Comparison of ENCODE assay signal across 13 cellular contexts in genomic region chr1:100950776-100951175, GRCh38. TPM values are rescaled to one million over a fixed set of nuclear protein-coding genes. Genes with fewer than 3 reads are reported as not detected.
DNase-seq lines count a peak whose midpoint lies in the region; ATAC-seq and TF ChIP-seq lines count a peak whose summit lies in the region.
"Had no signal": no experiment of that assay in that cellular context is flagged by ENCODE, and none has a peak within 500 bp of the region (broad histone marks: within the 10 kb centered on the region; RNA-seq: fewer than 3 reads in every experiment).

No MANE protein-coding gene starts in this region.

- H3K36me3 ChIP-seq in cardiac muscle cell (no peaks in the 10 kb centered on the region), heart right ventricle (peaks cover 0 to 18% (median 5%) of the 10 kb centered on the region in 9 donors), iPS-18a (ENCODE audit: control insufficient read depth, low read depth, low read length) (peaks cover 3% of the 10 kb centered on the region), thoracic aorta (no peaks in the 10 kb centered on the region)

- no peaks in the 10 kb centered on the region for H3K27me3 ChIP-seq in cardiac muscle cell
- no peaks in the 10 kb centered on the region for H3K27me3 ChIP-seq in heart right ventricle
- H3K27me3 ChIP-seq in iPS-18a (ENCODE audit: control insufficient read depth, insufficient read depth, low read length), result no peaks in the 10 kb centered on the region
- H3K27me3 ChIP-seq in thoracic aorta (replicated peaks; ENCODE audit: insufficient read depth), result no peaks in the 10 kb centered on the region
- H3K27me3 ChIP-seq: spleen had no signal

- peaks cover 86% of the 10 kb centered on the region for H3K36me3 Mint-ChIP-seq in activated CD8-positive, alpha-beta T cell treated with anti-CD3 and anti-CD28 coated beads for 36 hours (ENCODE audit: low read depth)

- ATAC-seq in heart right ventricle (no peak), thoracic aorta (ENCODE audit: insufficient number of reproducible peaks, low FRiP score, low read depth) (peak; percentile 36), GM19455 (IDR thresholded peaks at IDR 0.05; ENCODE audit: unreplicated experiment) (no peak), HG03159 (IDR thresholded peaks at IDR 0.05; ENCODE audit: unreplicated experiment) (no peak)
- ATAC-seq in activated CD8-positive, alpha-beta T cell treated with anti-CD3 and anti-CD28 coated beads for 36 hours, result no peak
- ATAC-seq: left lobe of liver had no signal

- no peak overlapping the region for H3K9ac ChIP-seq in iPS-18a (ENCODE audit: low read length)

- WGBS in heart right ventricle, 2 donors, result 49% methylated on average over 4 of the region's 4 CpGs

- H3K4me1 Mint-ChIP-seq in activated CD8-positive, alpha-beta T cell treated with anti-CD3 and anti-CD28 coated beads for 36 hours (ENCODE audit: low read depth), result peaks cover 56% of the 10 kb centered on the region

- H3K4me3 ChIP-seq in cardiac muscle cell (no peak overlapping the region), heart right ventricle (no peak overlapping the region), iPS-18a (ENCODE audit: low read length) (peak overlapping the region; percentile 27), thoracic aorta (no peak overlapping the region)
- H3K4me3 ChIP-seq: spleen had no signal

- H3K9me3 ChIP-seq in cardiac muscle cell (ENCODE audit: low read depth) (no peaks in the 10 kb centered on the region), heart right ventricle (peaks cover 0 to 18% (median 0%) of the 10 kb centered on the region in 11 donors), iPS-18a (ENCODE audit: control insufficient read depth, low read depth, low read length) (no peaks in the 10 kb centered on the region), thoracic aorta (no peaks in the 10 kb centered on the region)

- H3K9me3 Mint-ChIP-seq in activated CD8-positive, alpha-beta T cell treated with anti-CD3 and anti-CD28 coated beads for 36 hours, result peaks cover 51% of the 10 kb centered on the region

- H3K27me3 Mint-ChIP-seq in activated CD8-positive, alpha-beta T cell treated with anti-CD3 and anti-CD28 coated beads for 36 hours, result no peaks in the 10 kb centered on the region

- DNase-seq in cardiac muscle cell (ENCODE audit: low read depth in 1 of 2, low spot score in 1 of 2) (peak; percentile 25 to 28), heart right ventricle (no peak), thoracic aorta (ENCODE audit: low spot score) (no peak)
- DNase-seq in activated CD8-positive, alpha-beta T cell treated with anti-CD3 and anti-CD28 coated beads for 36 hours, result no peak
- DNase-seq in activated CD8-positive, alpha-beta memory T cell treated with anti-CD3 and anti-CD28 coated beads, Interleukin-2, amount 50 U/mL, for 4 hours, result no peak
- DNase-seq: NCI-H1930, spleen had no signal

- CTCF ChIA-PET in activated CD8-positive, alpha-beta T cell treated with anti-CD3 and anti-CD28 coated beads for 36 hours (lab: Charles Lee), result no interaction called here

- H3K4me1 ChIP-seq in cardiac muscle cell (ENCODE audit: low read depth) (peaks cover 17% of the 10 kb centered on the region), heart right ventricle (peaks cover 0 to 24% (median 5%) of the 10 kb centered on the region in 9 donors), iPS-18a (ENCODE audit: control insufficient read depth, low read depth, low read length) (peaks cover 38% of the 10 kb centered on the region), thoracic aorta (ENCODE audit: control insufficient read depth in 1 of 2, low read depth in 2 of 2) (peaks cover 12 to 14% of the 10 kb centered on the region in 2 donors)

- intact Hi-C loops in heart right ventricle (cut with DNase I), result no loop called here
- intact Hi-C loops in activated CD8-positive, alpha-beta T cell treated with anti-CD3 and anti-CD28 coated beads for 36 hours (cut with micrococcal nuclease), result no loop called here

- no peak overlapping the region for H3K4me3 Mint-ChIP-seq in activated CD8-positive, alpha-beta T cell treated with anti-CD3 and anti-CD28 coated beads for 36 hours
- H3K4me3 Mint-ChIP-seq: CD14-positive monocyte had no signal

- peak overlapping the region; percentile 35 for H3K27ac Mint-ChIP-seq in activated CD8-positive, alpha-beta T cell treated with anti-CD3 and anti-CD28 coated beads for 36 hours

- TF ChIP-seq CTCF in cardiac muscle cell (IDR thresholded peaks at IDR 0.05; ENCODE audit: low read depth, low read length) (no peak), heart right ventricle (IDR thresholded peaks at IDR 0.05) (no peak), thoracic aorta (IDR thresholded peaks at IDR 0.05) (no peak)
- TF ChIP-seq CTCF in activated CD8-positive, alpha-beta T cell treated with anti-CD3 and anti-CD28 coated beads for 36 hours (IDR thresholded peaks at IDR 0.05), result no peak

- POLR2A ChIA-PET in activated CD8-positive, alpha-beta T cell treated with anti-CD3 and anti-CD28 coated beads for 36 hours (lab: Charles Lee), result interaction anchor here (1.0 to 1.8 kb wide), 3 partner anchors 9 to 61 kb away, joined by 3 to 5 read pairs (median 5); no protein-coding TSS in a partner anchor

- peak overlapping the region; percentile 8 for H3K27ac ChIP-seq in cardiac muscle cell
- H3K27ac ChIP-seq in heart right ventricle, result no peak overlapping the region
- H3K27ac ChIP-seq in iPS-18a (ENCODE audit: low read length), result peak overlapping the region; percentile 59
- H3K27ac ChIP-seq in thoracic aorta, result peak overlapping the region in 1 of 2 donors; percentile 34
- H3K27ac ChIP-seq: HL-60 had no signal

RNA-seq across cellular contexts. Expression of gene SLC30A7, which starts 54.9 kb away (rescaled TPM):
- 6.1 and 6.9 TPM in 2 replicates for total RNA-seq in cardiac muscle cell
- polyA plus RNA-seq in cardiac muscle cell, result 5.3 and 8.4 TPM in 2 replicates
- 10 to 100 TPM in 1 of 10 donors, 1 to 10 TPM in 9; 4.0 to 16.2 (median 5.8) TPM for total RNA-seq in heart right ventricle
- 1 to 10 TPM; 1.7 to 2.6 TPM for polyA plus RNA-seq in heart right ventricle
- 10 to 100 TPM; 32.0 to 36.1 TPM for total RNA-seq in activated CD8-positive, alpha-beta T cell treated with anti-CD3 and anti-CD28 coated beads for 36 hours
- 10 to 100 TPM; 26.8 to 54.7 TPM for total RNA-seq in thoracic aorta

RNA-seq across cellular contexts. Expression of gene EXTL2, which starts 56.1 kb away (rescaled TPM):
- 20.0 and 23.9 TPM in 2 replicates for total RNA-seq in cardiac muscle cell
- polyA plus RNA-seq in cardiac muscle cell, result 42.5 and 57.2 TPM in 2 replicates
- 10 to 100 TPM in 1 of 10 donors, 1 to 10 TPM in 9; 6.0 to 10.3 (median 8.2) TPM for total RNA-seq in heart right ventricle
- 10 to 100 TPM in 1 of 2 donors, 1 to 10 TPM in 1; 5.0 to 12.0 TPM for polyA plus RNA-seq in heart right ventricle
- 1 to 10 TPM; 4.1 to 5.7 TPM for total RNA-seq in activated CD8-positive, alpha-beta T cell treated with anti-CD3 and anti-CD28 coated beads for 36 hours
- 10 to 100 TPM in 1 of 2 donors, 1 to 10 TPM in 1; 9.6 to 14.5 TPM for total RNA-seq in thoracic aorta

Comparison
In these comparisons a context has a peak if more than half of its experiments do, and no peak if none do; other contexts are left out.
1. DNase-seq: peak in cardiac muscle cell (2 of 2); none in heart right ventricle (0 of 2), activated CD8-positive, alpha-beta T cell treated with anti-CD3 and anti-CD28 coated beads for 36 hours (single experiment), thoracic aorta (single experiment) and activated CD8-positive, alpha-beta memory T cell treated with anti-CD3 and anti-CD28 coated beads, Interleukin-2, amount 50 U/mL, for 4 hours (single experiment).
2. H3K27ac ChIP-seq: peak in cardiac muscle cell (single experiment) and iPS-18a (single experiment); none in heart right ventricle (0 of 10).